Comparison of ENCODE assay signal across 32 cellular contexts in genomic region chr17:38791162-38791561, GRCh38.
"Had no signal": no experiment of that assay in that cellular context is flagged by ENCODE, and none has a peak within 500 bp of the region (broad histone marks: within the 10 kb centered on the region; RNA-seq: fewer than 3 reads in every experiment).

No MANE protein-coding gene starts in this region.

- H3K27me3 Mint-ChIP-seq: activated CD4-positive, alpha-beta T cell treated with anti-CD3 and anti-CD28 coated beads, Interleukin-2, amount 10 ng/mL, durations not matched to agents 24 days and 14 days; activated CD8-positive, alpha-beta T cell treated with anti-CD3 and anti-CD28 coated beads for 36 hours; activated naive CD4-positive, alpha-beta T cell treated with anti-CD3 and anti-CD28 coated beads, Interleukin-2, amount 50 U/mL, for 24 hours; activated naive CD8-positive, alpha-beta T cell treated with anti-CD3 and anti-CD28 coated beads, Interleukin-2, amount 10 ng/mL, durations not matched to agents 7 days and 5 days had no signal

- FAIRE-seq: astrocyte, bronchial epithelial cell had no signal

- H3K9me3 ChIP-seq: body of pancreas had no signal

- H3K4me3 ChIP-seq: body of pancreas, PC-9 had no signal

- DNase-seq: activated CD4-positive, alpha-beta T cell treated with anti-CD3 and anti-CD28 coated beads, Interleukin-2, amount 10 ng/mL, durations not matched to agents 24 days and 14 days; activated CD4-positive, alpha-beta T cell treated with anti-CD3 and anti-CD28 coated beads, Interleukin-2, amount 50 U/mL, for 4 hours; activated CD8-positive, alpha-beta T cell treated with anti-CD3 and anti-CD28 coated beads for 36 hours; activated gamma-delta T cell; activated naive CD4-positive, alpha-beta T cell treated with Interleukin-2 at 50 U/mL for 16 hours; activated naive CD8-positive, alpha-beta T cell treated with anti-CD3 and anti-CD28 coated beads, Interleukin-2, amount 10 ng/mL, durations not matched to agents 7 days and 5 days; activated T-cell treated with anti-CD3 and anti-CD28 coated beads, Interleukin-2, amount 50 U/mL, for 1 hour; body of pancreas; central memory CD4-positive, alpha-beta T cell; MM.1S; NCI-H1092 treated with DMSO at 0.1 percent for 48 hours; NCI-H1417; NCI-H146; NCI-H187; NCI-H2029 treated with DMSO at 0.1 percent for 48 hours; NCI-H2107; NCI-H2171; NCI-H510A; NCI-H526; NCI-H748 treated with DMSO at 0.1 percent for 48 hours; NK-92 treated with Interleukin-12 subunit alpha and Interleukin-12 subunit beta, amount 100 ng/mL, for 24 hours; PC-9; Right ventricle myocardium superior; SW 1271; T-helper 1 cell; T1000; WERI-Rb-1 had no signal

- ATAC-seq: activated CD8-positive, alpha-beta T cell treated with anti-CD3 and anti-CD28 coated beads for 36 hours; body of pancreas had no signal

- H3K9me3 Mint-ChIP-seq: activated CD4-positive, alpha-beta T cell treated with anti-CD3 and anti-CD28 coated beads, Interleukin-2, amount 10 ng/mL, durations not matched to agents 24 days and 14 days; activated CD8-positive, alpha-beta T cell treated with anti-CD3 and anti-CD28 coated beads for 36 hours; activated naive CD4-positive, alpha-beta T cell treated with anti-CD3 and anti-CD28 coated beads, Interleukin-2, amount 50 U/mL, for 24 hours; activated naive CD8-positive, alpha-beta T cell treated with anti-CD3 and anti-CD28 coated beads, Interleukin-2, amount 10 ng/mL, durations not matched to agents 7 days and 5 days; activated T-helper 2 cell treated with anti-CD3 and anti-CD28 coated beads, Interferon-gamma antibody, Interleukin-2, Interleukin-4, amounts not matched to agents 10 μg/mL and 5 μg/mL and 100 μg/mL, durations not matched to agents 14 hours and 24 hours and 36 hours had no signal

- H3K27ac ChIP-seq: body of pancreas, KMS-11, PC-9, WERI-Rb-1 had no signal

- H3K4me3 Mint-ChIP-seq: activated CD4-positive, alpha-beta T cell treated with anti-CD3 and anti-CD28 coated beads, Interleukin-2, amount 10 ng/mL, durations not matched to agents 24 days and 14 days; activated CD8-positive, alpha-beta T cell treated with anti-CD3 and anti-CD28 coated beads for 36 hours; activated naive CD4-positive, alpha-beta T cell treated with anti-CD3 and anti-CD28 coated beads, Interleukin-2, amount 50 U/mL, for 24 hours; activated naive CD8-positive, alpha-beta T cell treated with anti-CD3 and anti-CD28 coated beads, Interleukin-2, amount 10 ng/mL, durations not matched to agents 7 days and 5 days had no signal

- H3K36me3 Mint-ChIP-seq: activated naive CD4-positive, alpha-beta T cell treated with anti-CD3 and anti-CD28 coated beads, Interleukin-2, amount 50 U/mL, for 24 hours had no signal

- H3K27ac Mint-ChIP-seq: activated CD4-positive, alpha-beta T cell treated with anti-CD3 and anti-CD28 coated beads, Interleukin-2, amount 10 ng/mL, durations not matched to agents 24 days and 14 days; activated CD8-positive, alpha-beta T cell treated with anti-CD3 and anti-CD28 coated beads for 36 hours; activated naive CD4-positive, alpha-beta T cell treated with anti-CD3 and anti-CD28 coated beads, Interleukin-2, amount 50 U/mL, for 24 hours; activated naive CD8-positive, alpha-beta T cell treated with anti-CD3 and anti-CD28 coated beads, Interleukin-2, amount 10 ng/mL, durations not matched to agents 7 days and 5 days; activated T-helper 2 cell treated with anti-CD3 and anti-CD28 coated beads, Interferon-gamma antibody, Interleukin-2, Interleukin-4, amounts not matched to agents 10 μg/mL and 5 μg/mL and 100 μg/mL, durations not matched to agents 14 hours and 24 hours and 36 hours had no signal
